Comparison of ENCODE assay signal across 12 cellular contexts in genomic region chr20:58880994-58881752, GRCh38. TPM values are rescaled to one million over a fixed set of nuclear protein-coding genes. Genes with fewer than 3 reads are reported as not detected.
DNase-seq lines count a peak whose midpoint lies in the region; ATAC-seq and TF ChIP-seq lines count a peak whose summit lies in the region.
"Had no signal": no experiment of that assay in that cellular context is flagged by ENCODE, and none has a peak within 500 bp of the region (broad histone marks: within the 10 kb centered on the region; RNA-seq: fewer than 3 reads in every experiment).

No MANE protein-coding gene starts in this region.

- CTCF ChIA-PET in PC-3 (lab: Charles Lee), result no interaction called here

- no peak overlapping the region for H3K27ac ChIP-seq in PC-3 (ENCODE audit: low read length)
- H3K27ac ChIP-seq: VCaP had no signal

- peaks cover 32% of the 10 kb centered on the region for H3K4me1 ChIP-seq in BE2C
- peaks cover 8% of the 10 kb centered on the region for H3K4me1 ChIP-seq in PC-3 (ENCODE audit: insufficient read depth, low read length)

- POLR2A ChIA-PET in PC-3 (lab: Charles Lee; ENCODE audit: unreplicated experiment), result no interaction called here

- no peaks in the 10 kb centered on the region for H3K9me3 Mint-ChIP-seq in activated T-helper 17 cell treated with anti-CD3 and anti-CD28 coated beads, Interleukin-2, amount 50 U/mL, for 72 hours
- H3K9me3 Mint-ChIP-seq: naive thymus-derived CD4-positive, alpha-beta T cell had no signal

- H3F3A ChIP-seq in PC-3 (ENCODE audit: low read length, unreplicated experiment), result no peaks in the 10 kb centered on the region

- H3K4me1 Mint-ChIP-seq in activated T-helper 17 cell treated with anti-CD3 and anti-CD28 coated beads, Interleukin-2, amount 50 U/mL, for 72 hours, result peaks cover 10% of the 10 kb centered on the region

- no peak overlapping the region for H3K4me2 ChIP-seq in PC-3 (ENCODE audit: low read length)

- H3K27me3 ChIP-seq in BE2C (no peaks in the 10 kb centered on the region), PC-3 (ENCODE audit: low read length) (no peaks in the 10 kb centered on the region)

- in situ Hi-C loops in GM13977 (cut with MboI; ENCODE audit: low pct_unique_long_range_greater_than_20kb, low sequenced_read_pairs, unreplicated experiment), result no loop called here

- H2AFZ ChIP-seq in PC-3 (ENCODE audit: low read length), result no peak overlapping the region

- intact Hi-C loops in PC-3 (cut with micrococcal nuclease), result no loop called here

- no peaks in the 10 kb centered on the region for H3K9me2 ChIP-seq in PC-3 (replicated peaks; ENCODE audit: low read length)

- no peaks in the 10 kb centered on the region for H3K79me2 ChIP-seq in PC-3 (ENCODE audit: low read length)

- H3K4me3 ChIP-seq in BE2C (ENCODE audit: low read depth, low read length), result no peak overlapping the region
- H3K4me3 ChIP-seq in PC-3 (ENCODE audit: low read length), result no peak overlapping the region
- no peak overlapping the region for H3K4me3 ChIP-seq in fibroblast of pulmonary artery (replicated peaks; ENCODE audit: low read depth, low read length)

- ATAC-seq in PC-3, result no peak
- no peak for ATAC-seq in activated T-helper 17 cell treated with anti-CD3 and anti-CD28 coated beads, Interleukin-2, amount 50 U/mL, for 72 hours (replicated peaks)
- ATAC-seq: naive thymus-derived CD4-positive, alpha-beta T cell had no signal

- no peaks in the 10 kb centered on the region for H3K36me3 Mint-ChIP-seq in activated T-helper 17 cell treated with anti-CD3 and anti-CD28 coated beads, Interleukin-2, amount 50 U/mL, for 72 hours (ENCODE audit: low read depth)

- H4K20me1 ChIP-seq in PC-3 (ENCODE audit: low read length), result no peaks in the 10 kb centered on the region

- no peaks in the 10 kb centered on the region for H3K36me3 ChIP-seq in BE2C
- no peaks in the 10 kb centered on the region for H3K36me3 ChIP-seq in PC-3 (ENCODE audit: low read depth, low read length)

- H3K9me3 ChIP-seq in BE2C (no peaks in the 10 kb centered on the region), PC-3 (ENCODE audit: low read length) (no peaks in the 10 kb centered on the region)

- no peaks in the 10 kb centered on the region for H3K27me3 Mint-ChIP-seq in activated T-helper 17 cell treated with anti-CD3 and anti-CD28 coated beads, Interleukin-2, amount 50 U/mL, for 72 hours

- no peak for DNase-seq in BE2C
- no peak for DNase-seq in GM13977 (ENCODE audit: low spot score)
- peak; percentile 45 for DNase-seq in PC-3
- DNase-seq in fibroblast of pulmonary artery (ENCODE audit: low read depth), result no peak
- no peak for DNase-seq in T1000 (lab: John Stamatoyannopoulos, UW)
- DNase-seq in NCI-H187 (lab: John Stamatoyannopoulos, UW), result no peak
- DNase-seq in activated CD4-positive, alpha-beta T cell treated with anti-CD3 and anti-CD28 coated beads for 1 hour, result no peak
- DNase-seq: C1 segment of cervical spinal cord; naive thymus-derived CD4-positive, alpha-beta T cell; NCI-H1436 treated with DMSO at 0.1 percent for 48 hours had no signal

- H3K27ac Mint-ChIP-seq in activated T-helper 17 cell treated with anti-CD3 and anti-CD28 coated beads, Interleukin-2, amount 50 U/mL, for 72 hours, result no peak overlapping the region

- peak; percentile 42 for TF ChIP-seq CTCF in BE2C (IDR thresholded peaks at IDR 0.05; ENCODE audit: low read depth, low read length)
- TF ChIP-seq CTCF in GM13977 (IDR thresholded peaks at IDR 0.05; ENCODE audit: extremely low read depth, insufficient read depth, missing control alignments), result peak; percentile 38
- TF ChIP-seq CTCF in PC-3 (conservative IDR thresholded peaks at IDR 0.05; ENCODE audit: low read depth, low read length), result peak; percentile 77
- peak; percentile 25 for TF ChIP-seq CTCF in fibroblast of pulmonary artery (IDR thresholded peaks at IDR 0.05; ENCODE audit: low read length, missing control alignments)

- H3K9ac ChIP-seq in PC-3 (ENCODE audit: low read length), result no peak overlapping the region

- no TSS peak for BruUV-seq in PC-3 (replicated peaks; lab: Mats Ljungman, UMichigan)

- H3K4me3 Mint-ChIP-seq in activated T-helper 17 cell treated with anti-CD3 and anti-CD28 coated beads, Interleukin-2, amount 50 U/mL, for 72 hours, result no peak overlapping the region
- H3K4me3 Mint-ChIP-seq: naive thymus-derived CD4-positive, alpha-beta T cell had no signal

RNA-seq across cellular contexts. Expression of gene GNAS, which starts 28.7 kb away (rescaled TPM):
- 4,204 TPM for polyA plus RNA-seq in BE2C (2012; ENCODE audit: insufficient read depth, insufficient read length, low read depth)
- 694 and 822 TPM in 2 replicates for total RNA-seq in PC-3 (2014; rRNA removed)
- total RNA-seq in activated T-helper 17 cell treated with anti-CD3 and anti-CD28 coated beads, Interleukin-2, amount 50 U/mL, for 72 hours, result 100 to 1,000 TPM; 412 to 688 TPM

RNA-seq across cellular contexts. Expression of gene GNAS-AS1, which starts 30.5 kb away (rescaled TPM):
- 1.5 TPM for polyA plus RNA-seq in BE2C (2012; ENCODE audit: insufficient read depth, insufficient read length, low read depth)
- total RNA-seq in PC-3 (2014; rRNA removed), result 0.11 TPM in 1 of 2 replicates, not detected in the other
- 1 to 10 TPM; 1.0 to 1.3 TPM for total RNA-seq in activated T-helper 17 cell treated with anti-CD3 and anti-CD28 coated beads, Interleukin-2, amount 50 U/mL, for 72 hours
- polyA plus RNA-seq: naive thymus-derived CD4-positive, alpha-beta T cell had no signal

Comparison
In these comparisons a context has a peak if more than half of its experiments do, and no peak if none do; other contexts are left out.
1. CTCF ChIP-seq: peak in every context shown above with its lines; median percentile 77 in PC-3; 42 in BE2C; 38 in GM13977; 25 in fibroblast of pulmonary artery.